8 cellular contexts compared by ENCODE assay signal in genomic region chr10:86376852-86377796, GRCh38. TPM values are rescaled to one million over a fixed set of nuclear protein-coding genes. Genes with fewer than 3 reads are reported as not detected.
DNase-seq lines count a peak whose midpoint lies in the region; ATAC-seq lines count a peak whose summit lies in the region.

No MANE protein-coding gene starts in this region.

- peak; percentile 95 for ATAC-seq in GM21619 (IDR thresholded peaks at IDR 0.05; ENCODE audit: unreplicated experiment)
- ATAC-seq in activated naive CD8-positive, alpha-beta T cell treated with anti-CD3 and anti-CD28 coated beads, Interleukin-2, amount 50 U/mL, for 24 hours, result peak; percentile 90
- peak; percentile 96 for ATAC-seq in left ventricle myocardium superior

- H3K4me1 ChIP-seq in HUES64 (ENCODE audit: insufficient read depth, low read length), result no peaks in the 10 kb centered on the region; the same call in 1 of the 2 replicates

- H3K27me3 Mint-ChIP-seq in activated naive CD8-positive, alpha-beta T cell treated with anti-CD3 and anti-CD28 coated beads, Interleukin-2, amount 50 U/mL, for 24 hours, result peaks cover 37% of the 10 kb centered on the region

- 25% methylated on average over 68 of the region's 68 CpGs for whole genome bisulfite sequencing in HUES64

- H3K4me3 ChIP-seq in HUES64 (ENCODE audit: low read length) (peak overlapping the region; percentile 42), skeletal muscle cell (ENCODE audit: low read depth, low read length) (peak overlapping the region; percentile 41)

- intact Hi-C loops in left ventricle myocardium superior (cut with micrococcal nuclease), result loop anchor here (10.0 kb wide), 1 partner anchor 832 kb away; no protein-coding TSS in a partner anchor

- no peaks in the 10 kb centered on the region for H3K9me3 ChIP-seq in HUES64 (ENCODE audit: insufficient read depth, low read depth, low read length)

- H3K27me3 ChIP-seq in HUES64 (ENCODE audit: insufficient read depth, low read length), result peaks cover 49% of the 10 kb centered on the region

- no peak overlapping the region for H3K27ac ChIP-seq in HUES64 (ENCODE audit: low read depth, low read length)

- no peak overlapping the region for H3K27ac Mint-ChIP-seq in activated naive CD8-positive, alpha-beta T cell treated with anti-CD3 and anti-CD28 coated beads, Interleukin-2, amount 50 U/mL, for 24 hours

- H3K36me3 Mint-ChIP-seq in activated naive CD8-positive, alpha-beta T cell treated with anti-CD3 and anti-CD28 coated beads, Interleukin-2, amount 50 U/mL, for 24 hours (ENCODE audit: low read depth), result no peaks in the 10 kb centered on the region

- no peaks in the 10 kb centered on the region for H3K4me1 Mint-ChIP-seq in activated naive CD8-positive, alpha-beta T cell treated with anti-CD3 and anti-CD28 coated beads, Interleukin-2, amount 50 U/mL, for 24 hours

- H3K36me3 ChIP-seq in HUES64 (ENCODE audit: insufficient read depth, low read length), result no peaks in the 10 kb centered on the region

- no peaks in the 10 kb centered on the region for H3K9me3 Mint-ChIP-seq in activated naive CD8-positive, alpha-beta T cell treated with anti-CD3 and anti-CD28 coated beads, Interleukin-2, amount 50 U/mL, for 24 hours

- DNase-seq in GDM1 (lab: John Stamatoyannopoulos, UW) (peak; percentile 56), SW480 (ENCODE audit: low spot score) (peak; percentile 52), left ventricle myocardium superior (peak; percentile 86), skeletal muscle cell (ENCODE audit: low read depth) (no peak), globus pallidus (ENCODE audit: low spot score) (no peak)
- peak; percentile 90 for DNase-seq in activated naive CD8-positive, alpha-beta T cell treated with anti-CD3 and anti-CD28 coated beads, Interleukin-2, amount 50 U/mL, for 24 hours

- H3K4me3 Mint-ChIP-seq in activated naive CD8-positive, alpha-beta T cell treated with anti-CD3 and anti-CD28 coated beads, Interleukin-2, amount 50 U/mL, for 24 hours, result no peak overlapping the region

- peak overlapping the region; percentile 41; the same call in 1 of the 2 replicates for H3K9ac ChIP-seq in HUES64 (ENCODE audit: low read depth, low read length)

RNA-seq across cellular contexts. Expression of gene GRID1, which starts 10.5 kb away (rescaled TPM):
- polyA plus RNA-seq in HUES64 (2013, experiment 1 of 2), result 0.40 TPM
- 0.19 TPM for polyA plus RNA-seq in HUES64 (2013, experiment 2 of 2)
- total RNA-seq in left ventricle myocardium superior, result 2.4 TPM

Comparison
In these comparisons a context has a peak if more than half of its experiments do, and no peak if none do; other contexts are left out.
1. DNase-seq: peak in GDM1 (single experiment), SW480 (single experiment), activated naive CD8-positive, alpha-beta T cell treated with anti-CD3 and anti-CD28 coated beads, Interleukin-2, amount 50 U/mL, for 24 hours (single experiment) and left ventricle myocardium superior (single experiment); none in skeletal muscle cell (single experiment) and globus pallidus (single experiment).
2. Peak in every context shown above with its lines, with median percentiles within 50 percentile points of each other: ATAC-seq.